Comparison of ENCODE assay signal across 8 cellular contexts in genomic region chr6:26031151-26031594, GRCh38. TPM values are rescaled to one million over a fixed set of nuclear protein-coding genes. Genes with fewer than 3 reads are reported as not detected.
DNase-seq lines count a peak whose midpoint lies in the region; ATAC-seq and TF ChIP-seq lines count a peak whose summit lies in the region.

No MANE protein-coding gene starts in this region.

- no peaks in the 10 kb centered on the region for H3K36me3 ChIP-seq in CD4-positive, CD25-positive, alpha-beta regulatory T cell (ENCODE audit: control insufficient read depth, insufficient read depth, low read length)
- H3K36me3 ChIP-seq in kidney epithelial cell (ENCODE audit: control insufficient read depth, insufficient read depth, low read length) (no peaks in the 10 kb centered on the region), aorta (ENCODE audit: control insufficient read depth in 1 of 2, insufficient read depth in 2 of 2, low read length in 1 of 2) (no peaks in the 10 kb centered on the region)

- intact Hi-C loops in aorta (cut with DNase I) = loop anchor here in 1 of 2 donors (10.0 kb wide), 1 partner anchor 154 kb away; a partner anchor contains a TSS

- peak in 1 of 3 donors; percentile 63 for DNase-seq in CD4-positive, CD25-positive, alpha-beta regulatory T cell
- DNase-seq in kidney epithelial cell (ENCODE audit: low read depth) (no peak), aorta (no peak), NCI-H2196 treated with DMSO at 0.1 percent for 48 hours (lab: John Stamatoyannopoulos, UW; ENCODE audit: unreplicated experiment) (no peak)

- WGBS in aorta, 2 donors = 44 to 47% methylated on average over 5 of the region's 5 CpGs

- H3K27ac Mint-ChIP-seq in CD4-positive, CD25-positive, alpha-beta regulatory T cell = peak overlapping the region in 2 of 3 donors; percentile 98 to 99
- H3K27ac Mint-ChIP-seq in IgD-negative memory B cell = peak overlapping the region; percentile 88 to 97 (median 91)

- peak overlapping the region; percentile 85 for H3K27ac ChIP-seq in CD4-positive, CD25-positive, alpha-beta regulatory T cell (ENCODE audit: insufficient read depth, low read length, poor library complexity, severe bottlenecking)
- no peak overlapping the region for H3K27ac ChIP-seq in aorta (ENCODE audit: low read depth in 1 of 2, low read length in 2 of 2)

- ATAC-seq in CD4-positive, CD25-positive, alpha-beta regulatory T cell (ENCODE audit: low read depth in 2 of 2) = no peak
- ATAC-seq in HG03025 (IDR thresholded peaks at IDR 0.05; ENCODE audit: low FRiP score, unreplicated experiment) (no peak), GM21367 (IDR thresholded peaks at IDR 0.05; ENCODE audit: unreplicated experiment) (no peak), aorta (ENCODE audit: low FRiP score) (no peak)

- H3K4me1 Mint-ChIP-seq in CD4-positive, CD25-positive, alpha-beta regulatory T cell = peaks cover 17 to 52% (median 31%) of the 10 kb centered on the region in 4 donors
- peaks cover 27 to 40% (median 31%) of the 10 kb centered on the region in 3 donors for H3K4me1 Mint-ChIP-seq in IgD-negative memory B cell

- no peaks in the 10 kb centered on the region for H3K27me3 ChIP-seq in CD4-positive, CD25-positive, alpha-beta regulatory T cell (ENCODE audit: control insufficient read depth, insufficient read depth, low read length)
- no peaks in the 10 kb centered on the region for H3K27me3 ChIP-seq in kidney epithelial cell (ENCODE audit: control insufficient read depth, insufficient read depth, low read length)
- H3K27me3 ChIP-seq in aorta (ENCODE audit: control insufficient read depth in 1 of 2, insufficient read depth in 2 of 2, low read length in 1 of 2) = peaks cover 0 to 4% of the 10 kb centered on the region in 2 donors

- no peaks in the 10 kb centered on the region for H3K9me3 ChIP-seq in CD4-positive, CD25-positive, alpha-beta regulatory T cell (ENCODE audit: control insufficient read depth in 2 of 2, low read length in 2 of 2)
- H3K9me3 ChIP-seq in aorta (ENCODE audit: control insufficient read depth, low read length) = no peaks in the 10 kb centered on the region

- peaks cover 0 to 1% (median 0%) of the 10 kb centered on the region in 7 donors for H3K9me3 Mint-ChIP-seq in CD4-positive, CD25-positive, alpha-beta regulatory T cell
- peaks cover 0 to 2% (median 0%) of the 10 kb centered on the region in 3 donors for H3K9me3 Mint-ChIP-seq in IgD-negative memory B cell

- H3K36me3 Mint-ChIP-seq in CD4-positive, CD25-positive, alpha-beta regulatory T cell = no peaks in the 10 kb centered on the region
- H3K36me3 Mint-ChIP-seq in IgD-negative memory B cell = no peaks in the 10 kb centered on the region

- peak overlapping the region; percentile 93 for H3K4me3 ChIP-seq in CD4-positive, CD25-positive, alpha-beta regulatory T cell (ENCODE audit: low read depth, low read length)
- H3K4me3 ChIP-seq in WI38 (ENCODE audit: low read depth, low read length) (peak overlapping the region; percentile 63), kidney epithelial cell (ENCODE audit: low read depth, low read length) (peak overlapping the region; percentile 53), aorta (ENCODE audit: low read length in 2 of 2) (no peak overlapping the region)

- TF ChIP-seq CTCF in WI38 (IDR thresholded peaks at IDR 0.05; ENCODE audit: low read depth, low read length) = no peak
- TF ChIP-seq CTCF in kidney epithelial cell (IDR thresholded peaks at IDR 0.05; ENCODE audit: insufficient read depth, low read length, poor library complexity, severe bottlenecking) = no peak

- no peaks in the 10 kb centered on the region for H3K27me3 Mint-ChIP-seq in CD4-positive, CD25-positive, alpha-beta regulatory T cell
- H3K27me3 Mint-ChIP-seq in IgD-negative memory B cell = no peaks in the 10 kb centered on the region

- peaks cover 40% of the 10 kb centered on the region for H3K4me1 ChIP-seq in CD4-positive, CD25-positive, alpha-beta regulatory T cell (ENCODE audit: control insufficient read depth, insufficient read depth, low read length, poor library complexity, severe bottlenecking)
- H3K4me1 ChIP-seq in aorta (ENCODE audit: control insufficient read depth in 1 of 2, insufficient read depth in 2 of 2, low read length in 2 of 2) = no peaks in the 10 kb centered on the region

- peak overlapping the region; percentile 94 to 98 (median 97) for H3K4me3 Mint-ChIP-seq in CD4-positive, CD25-positive, alpha-beta regulatory T cell
- H3K4me3 Mint-ChIP-seq in IgD-negative memory B cell = peak overlapping the region; percentile 91 to 99 (median 96)

RNA-seq across cellular contexts. Expression of gene HFE, which starts 56.1 kb away (rescaled TPM):
- 2.6 TPM for total RNA-seq in CD4-positive, CD25-positive, alpha-beta regulatory T cell
- polyA plus RNA-seq in CD4-positive, CD25-positive, alpha-beta regulatory T cell = 1 to 10 TPM; 1.2 to 2.5 (median 2.4) TPM
- 7.2 TPM for polyA plus RNA-seq in IgD-negative memory B cell
- 1.4 and 2.6 TPM in 2 replicates for total RNA-seq in kidney epithelial cell
- total RNA-seq in aorta = 10 to 100 TPM in 1 of 2 donors, 1 to 10 TPM in 1; 5.6 to 17.9 TPM
- polyA plus RNA-seq in aorta = 1 to 10 TPM; 3.9 to 6.7 TPM

Comparison
In these comparisons a context has a peak if more than half of its experiments do, and no peak if none do; other contexts are left out.
1. H3K4me3 ChIP-seq: peak in CD4-positive, CD25-positive, alpha-beta regulatory T cell (single experiment), WI38 (single experiment) and kidney epithelial cell (single experiment); none in aorta (0 of 2).